12 cellular contexts compared by ENCODE assay signal in genomic region chr5:54638090-54638489, GRCh38.
"Had no signal": no experiment of that assay in that cellular context is flagged by ENCODE, and none has a peak within 500 bp of the region (broad histone marks: within the 10 kb centered on the region; RNA-seq: fewer than 3 reads in every experiment).

No MANE protein-coding gene starts in this region.

- H3K4me3 ChIP-seq: adrenal gland, lower lobe of right lung, psoas muscle, right lobe of liver, upper lobe of left lung had no signal

- H3K27ac Mint-ChIP-seq: activated naive CD4-positive, alpha-beta T cell treated with anti-CD3 and anti-CD28 coated beads for 36 hours; dendritic cell treated with granulocyte-macrophage colony-stimulating factor and Interleukin-4, amounts not matched to agents 40 ng/mL and 50 ng/mL, for 4 days; endodermal cell had no signal

- H3K4me1 ChIP-seq: adrenal gland, psoas muscle, upper lobe of left lung had no signal

- H3K27me3 Mint-ChIP-seq: dendritic cell treated with granulocyte-macrophage colony-stimulating factor and Interleukin-4, amounts not matched to agents 40 ng/mL and 50 ng/mL, for 4 days had no signal

- H3K9me3 ChIP-seq: adrenal gland, lower lobe of right lung, psoas muscle, right lobe of liver, upper lobe of left lung had no signal

- H3K9me3 Mint-ChIP-seq: activated naive CD4-positive, alpha-beta T cell treated with anti-CD3 and anti-CD28 coated beads for 36 hours; dendritic cell treated with granulocyte-macrophage colony-stimulating factor and Interleukin-4, amounts not matched to agents 40 ng/mL and 50 ng/mL, for 4 days; endodermal cell; nephron progenitor cell had no signal

- H3K27ac ChIP-seq: adrenal gland, lower lobe of right lung, psoas muscle, right lobe of liver, upper lobe of left lung had no signal

- H3K4me3 Mint-ChIP-seq: activated naive CD4-positive, alpha-beta T cell treated with anti-CD3 and anti-CD28 coated beads for 36 hours; dendritic cell treated with granulocyte-macrophage colony-stimulating factor and Interleukin-4, amounts not matched to agents 40 ng/mL and 50 ng/mL, for 4 days; endodermal cell; nephron progenitor cell had no signal

- ATAC-seq: lower lobe of right lung, psoas muscle, right lobe of liver had no signal

- H3K27me3 ChIP-seq: adrenal gland, right lobe of liver, upper lobe of left lung had no signal

- H3K36me3 ChIP-seq: adrenal gland, lower lobe of right lung, right lobe of liver, upper lobe of left lung had no signal

- DNase-seq: activated CD4-positive, CD25-positive, alpha-beta regulatory T cell treated with anti-CD3 and anti-CD28 coated beads, Interleukin-2, amount 50 U/mL, for 72 hours; activated naive CD4-positive, alpha-beta T cell treated with anti-CD3 and anti-CD28 coated beads for 36 hours; erythroblast; lower lobe of right lung; nephron progenitor cell; right lobe of liver; stimulated activated CD4-positive, alpha-beta T cell treated with anti-CD3 and anti-CD28 coated beads, Interleukin-12 subunit alpha, Interleukin-12 subunit beta, amount 100 ng/mL, for 4 hours; upper lobe of left lung had no signal
